In genomic region chr2:200864206-200864976, GRCh38 we compare ENCODE assay signal across 8 cellular contexts.
DNase-seq lines count a peak whose midpoint lies in the region; ATAC-seq and TF ChIP-seq lines count a peak whose summit lies in the region.

CLK1 (minus strand) TSS chr2:200864658; CDS start chr2:200861862, 2,796 bp downstream.

- no peak for TF ChIP-seq CTCF in AG09319 (IDR thresholded peaks at IDR 0.05; ENCODE audit: low read depth, low read length)

- DNase-seq in AG09319 (ENCODE audit: extremely low read depth, low read depth) (peak; percentile 86), NCI-H446 (lab: John Stamatoyannopoulos, UW) (peak; percentile 87 to 94), iris pigment epithelial cell (ENCODE audit: low read depth) (peak; percentile 93)
- DNase-seq in activated CD4-positive, CD25-positive, alpha-beta regulatory T cell treated with anti-CD3 and anti-CD28 coated beads, Interleukin-2, amount 50 U/mL, for 16 hours (ENCODE audit: low read depth, low spot score) = peak; percentile 97
- peak; percentile 93 for DNase-seq in central memory CD4-positive, alpha-beta T cell
- peak; percentile 95 to 97 for DNase-seq in stimulated activated CD4-positive, alpha-beta T cell treated with anti-CD3 and anti-CD28 coated beads, Interleukin-12 subunit alpha, Interleukin-12 subunit beta, amount 100 ng/mL, for 24 hours (ENCODE audit: low read depth in 2 of 2)

- ATAC-seq in GM19043 (IDR thresholded peaks at IDR 0.05; ENCODE audit: low read depth, unreplicated experiment) (peak; percentile 76), HG03354 (IDR thresholded peaks at IDR 0.05; ENCODE audit: poor library complexity, severe bottlenecking, unreplicated experiment) (peak; percentile 82)

Comparison
In these comparisons a context has a peak if more than half of its experiments do, and no peak if none do; other contexts are left out.
1. Peak in every context shown above with its lines: DNase-seq and ATAC-seq.